In genomic region chr15:34336947-34337556, GRCh38 we compare ENCODE assay signal across 1 cellular context.
TF ChIP-seq lines count a peak whose summit lies in the region.

No MANE protein-coding gene starts in this region.

TF ChIP-seq in H1, 55 proteins besides CTCF, POLR2A, EP300 and RAD21:
- no peak for TF ChIP-seq TAF7 (optimal IDR thresholded peaks at IDR 0.05; ENCODE audit: borderline replicate concordance, low read depth, low read length)
- TF ChIP-seq BACH1 (IDR thresholded peaks at IDR 0.05; ENCODE audit: low read length): no peak
- peak; percentile 36 for TF ChIP-seq SAP30 (IDR thresholded peaks at IDR 0.05; ENCODE audit: insufficient read depth, insufficient replicate concordance, low read length)
- TF ChIP-seq TAF1 (IDR thresholded peaks at IDR 0.05; ENCODE audit: low read depth, low read length): no peak
- no peak for TF ChIP-seq BRCA1 (IDR thresholded peaks at IDR 0.05; ENCODE audit: low read depth, low read length)
